Comparison of ENCODE assay signal across 6 cellular contexts in the genomic region with DNA sequence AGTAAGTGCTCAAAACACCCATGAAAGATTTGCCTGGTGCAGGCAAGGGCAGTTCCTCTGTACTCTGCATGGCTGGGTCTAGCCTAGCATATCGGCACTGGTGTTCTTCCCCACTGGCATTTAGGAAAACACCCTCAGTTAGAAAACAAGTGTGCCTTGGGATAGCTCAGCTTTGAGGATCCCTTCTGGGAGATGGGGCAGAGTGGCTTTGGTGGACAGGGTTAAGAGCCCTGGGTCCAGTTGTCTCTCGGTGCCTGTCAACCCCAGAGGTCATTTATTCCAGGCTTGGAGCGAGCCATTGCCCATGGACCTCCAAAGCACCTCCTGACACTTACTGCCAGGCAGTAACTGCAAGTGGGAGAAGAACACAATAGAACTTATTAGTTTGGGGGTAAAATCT.
"Had no signal": no experiment of that assay in that cellular context is flagged by ENCODE, and none has a peak within 500 bp of the region (broad histone marks: within the 10 kb centered on the region; RNA-seq: fewer than 3 reads in every experiment).

No MANE protein-coding gene starts in this region.

- H3K4me3 ChIP-seq: GM23338, K562 had no signal

- H3K4me3 Mint-ChIP-seq: GM23338, H9 had no signal

- H3K9me3 Mint-ChIP-seq: GM23338, H9 had no signal

- ATAC-seq: GM23338, K562 had no signal

- DNase-seq: H9, HCEC 1CT, IMR-90, KG1 had no signal

- H3K27ac Mint-ChIP-seq: GM23338, H9 had no signal
